ENCODE assay signal across 9 cellular contexts in the genomic region with DNA sequence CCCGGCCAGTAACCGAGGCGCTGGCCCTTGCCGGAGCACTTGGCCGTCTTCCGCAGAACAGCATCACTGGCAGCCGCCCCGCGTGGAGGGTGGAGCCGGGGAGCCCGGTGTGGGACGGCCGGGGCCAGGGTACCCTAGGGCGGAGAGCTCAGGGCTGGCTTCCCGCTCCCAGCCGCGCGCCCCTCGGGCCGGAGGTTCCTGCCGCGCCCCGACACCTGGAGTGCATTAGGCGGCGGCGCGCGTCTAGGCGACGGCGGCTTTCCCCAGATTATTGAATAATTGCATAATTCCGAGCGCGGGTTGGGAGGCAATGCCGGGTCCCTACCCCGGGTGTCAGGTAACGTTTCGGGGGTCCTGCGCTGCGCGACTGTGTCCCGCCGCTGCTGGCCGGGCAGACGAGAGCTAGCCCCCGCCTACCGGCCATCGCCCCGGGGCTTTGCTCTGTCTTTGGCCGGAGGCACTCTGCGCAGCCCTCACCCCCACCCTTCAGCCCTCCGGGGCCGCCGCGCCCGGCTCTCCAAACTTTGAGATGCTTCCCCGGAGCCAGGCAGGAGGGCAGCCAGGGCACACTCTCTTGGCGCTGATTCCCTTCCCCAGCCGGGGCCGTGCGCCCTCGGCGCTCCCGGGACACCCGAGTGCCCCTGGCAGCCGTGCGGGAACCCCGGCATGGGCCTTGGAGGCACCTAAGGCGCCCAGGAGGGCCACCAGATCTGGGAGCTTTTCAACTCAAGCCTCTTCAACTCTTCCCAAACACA. TPM values are rescaled to one million over a fixed set of nuclear protein-coding genes. Genes with fewer than 3 reads are reported as not detected.
DNase-seq lines count a peak whose midpoint lies in the region; ATAC-seq and TF ChIP-seq lines count a peak whose summit lies in the region.
"Had no signal": no experiment of that assay in that cellular context is flagged by ENCODE, and none has a peak within 500 bp of the region (broad histone marks: within the 10 kb centered on the region; RNA-seq: fewer than 3 reads in every experiment).

No MANE protein-coding gene starts in this region.

- peaks cover 7% of the 10 kb centered on the region for H3K4me1 ChIP-seq in skeletal muscle satellite cell (ENCODE audit: control insufficient read depth, insufficient read depth, low read length)

- TF ChIP-seq CTCF in astrocyte of the spinal cord (IDR thresholded peaks at IDR 0.05; ENCODE audit: low read depth, low read length) (no peak), RWPE1 (conservative IDR thresholded peaks at IDR 0.05; ENCODE audit: low read depth) (no peak)

- H3K9ac ChIP-seq in skeletal muscle satellite cell (ENCODE audit: low read depth, low read length), result peak overlapping the region; percentile 86

- H3K9me3 ChIP-seq in skeletal muscle satellite cell (replicated peaks; ENCODE audit: low read length), result no peaks in the 10 kb centered on the region

- in situ Hi-C loops in astrocyte of the spinal cord (cut with HindIII; ENCODE audit: low sequenced_read_pairs), result no loop called here

- no peaks in the 10 kb centered on the region for H3K36me3 ChIP-seq in H7 (replicated peaks; ENCODE audit: control insufficient read depth, insufficient read depth, low read length)
- H3K36me3 ChIP-seq in skeletal muscle satellite cell (ENCODE audit: insufficient read depth, low read length), result no peaks in the 10 kb centered on the region

- H3K27me3 ChIP-seq in H7 (ENCODE audit: control insufficient read depth, insufficient read depth, low read length), result peaks cover 61% of the 10 kb centered on the region
- peaks cover 54% of the 10 kb centered on the region for H3K27me3 ChIP-seq in skeletal muscle satellite cell (ENCODE audit: control insufficient read depth, insufficient read depth, low read length)

- DNase-seq in H7 (peak; percentile 87), astrocyte of the spinal cord (ENCODE audit: low read depth, low spot score) (no peak), islet precursor cell (peak; percentile 54), RWPE1 (ENCODE audit: low spot score) (no peak), cortex of kidney (lab: John Stamatoyannopoulos, UW) (no peak)
- DNase-seq in activated effector memory CD4-positive, alpha-beta T cell treated with Interleukin-2 at 50 U/mL for 16 hours, result no peak
- DNase-seq: activated CD4-positive, CD25-positive, alpha-beta regulatory T cell had no signal

- CTCF ChIA-PET in RWPE1 (lab: Yijun Ruan, JAX), result interaction anchor here (0.6 kb wide), 2 partner anchors 13 to 1024 kb away, joined by 3 to 4 read pairs; no protein-coding TSS in a partner anchor

- POLR2A ChIA-PET in RWPE1 (lab: Yijun Ruan, JAX; ENCODE audit: low non-redundant PET), result no interaction called here

- no peak for ATAC-seq in HG03196 (IDR thresholded peaks at IDR 0.05; ENCODE audit: unreplicated experiment)

- H3K27ac ChIP-seq in RWPE1, result no peak overlapping the region

- H3K4me3 ChIP-seq in H7 (ENCODE audit: insufficient read depth, low read depth, low read length) (peak overlapping the region; percentile 45), astrocyte of the spinal cord (ENCODE audit: low read depth, low read length) (peak overlapping the region; percentile 55), skeletal muscle satellite cell (ENCODE audit: low read length) (peak overlapping the region; percentile 83)

- H3K4me2 ChIP-seq in skeletal muscle satellite cell (ENCODE audit: low read length), result peak overlapping the region; percentile 88

RNA-seq across cellular contexts. Expression of a gene that starts 0.7 kb away (rescaled TPM):
- total RNA-seq in H7 (2014; rRNA removed; shearing (Covaris generic)), result 0.03 and 0.07 TPM in 2 replicates
- total RNA-seq in skeletal muscle satellite cell (2012; rRNA removed), result 0.51 and 4.2 TPM in 2 replicates

Comparison
In these comparisons a context has a peak if more than half of its experiments do, and no peak if none do; other contexts are left out.
1. DNase-seq: peak in H7 (single experiment) and islet precursor cell (single experiment); none in astrocyte of the spinal cord (single experiment), activated effector memory CD4-positive, alpha-beta T cell treated with Interleukin-2 at 50 U/mL for 16 hours (single experiment), RWPE1 (single experiment) and cortex of kidney (single experiment).
2. Peak in every context shown above with its lines, with median percentiles within 50 percentile points of each other: H3K4me3 ChIP-seq.